Comparison of ENCODE assay signal across 2 cellular contexts in the genomic region with DNA sequence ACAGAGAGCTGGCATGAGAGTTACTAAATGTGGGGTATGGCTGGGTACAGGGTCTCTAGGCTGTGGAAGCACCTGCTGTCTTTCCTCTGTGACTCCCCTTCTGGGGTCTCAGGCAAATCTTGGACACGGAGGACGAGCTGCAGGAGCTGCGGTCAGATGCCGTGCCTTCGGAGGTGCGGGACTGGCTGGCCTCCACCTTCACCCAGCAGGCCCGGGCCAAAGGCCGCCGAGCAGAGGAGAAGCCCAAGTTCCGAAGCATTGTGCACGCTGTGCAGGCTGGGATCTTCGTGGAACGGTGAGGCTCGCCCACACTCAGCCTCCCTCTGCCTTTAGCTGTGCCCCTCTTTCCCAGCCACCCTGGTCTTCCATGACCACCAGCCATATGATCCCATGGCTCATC.
TF ChIP-seq lines count a peak whose summit lies in the region.

No MANE protein-coding gene starts in this region.

TF ChIP-seq in H1, 55 proteins besides CTCF, POLR2A, EP300 and RAD21:
- TF ChIP-seq, protein P1, sequence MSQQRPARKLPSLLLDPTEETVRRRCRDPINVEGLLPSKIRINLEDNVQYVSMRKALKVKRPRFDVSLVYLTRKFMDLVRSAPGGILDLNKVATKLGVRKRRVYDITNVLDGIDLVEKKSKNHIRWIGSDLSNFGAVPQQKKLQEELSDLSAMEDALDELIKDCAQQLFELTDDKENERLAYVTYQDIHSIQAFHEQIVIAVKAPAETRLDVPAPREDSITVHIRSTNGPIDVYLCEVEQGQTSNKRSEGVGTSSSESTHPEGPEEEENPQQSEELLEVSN (IDR thresholded peaks at IDR 0.05) = no peak
- no peak for TF ChIP-seq CHD2 (IDR thresholded peaks at IDR 0.05; ENCODE audit: low read length)
- TF ChIP-seq SAP30 (IDR thresholded peaks at IDR 0.05; ENCODE audit: insufficient read depth, insufficient replicate concordance, low read length) = no peak
- TF ChIP-seq RXRA (IDR thresholded peaks at IDR 0.05; ENCODE audit: insufficient read depth, low read depth, low read length) = no peak
- TF ChIP-seq FOSL1 (IDR thresholded peaks at IDR 0.05; ENCODE audit: insufficient read depth, low read depth, low read length) = no peak
- no peak for TF ChIP-seq PHF8 (conservative IDR thresholded peaks at IDR 0.05; ENCODE audit: low read depth, low read length)
- TF ChIP-seq RBBP5 (IDR thresholded peaks at IDR 0.05; ENCODE audit: borderline replicate concordance, low read depth, low read length) = no peak
- no peak for TF ChIP-seq CBX5 (IDR thresholded peaks at IDR 0.05; ENCODE audit: low read depth, low read length)
- TF ChIP-seq, protein P2, sequence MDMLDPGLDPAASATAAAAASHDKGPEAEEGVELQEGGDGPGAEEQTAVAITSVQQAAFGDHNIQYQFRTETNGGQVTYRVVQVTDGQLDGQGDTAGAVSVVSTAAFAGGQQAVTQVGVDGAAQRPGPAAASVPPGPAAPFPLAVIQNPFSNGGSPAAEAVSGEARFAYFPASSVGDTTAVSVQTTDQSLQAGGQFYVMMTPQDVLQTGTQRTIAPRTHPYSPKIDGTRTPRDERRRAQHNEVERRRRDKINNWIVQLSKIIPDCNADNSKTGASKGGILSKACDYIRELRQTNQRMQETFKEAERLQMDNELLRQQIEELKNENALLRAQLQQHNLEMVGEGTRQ (IDR thresholded peaks at IDR 0.05; ENCODE audit: low read length) = no peak
- no peak for TF ChIP-seq SIX5 (IDR thresholded peaks at IDR 0.05; ENCODE audit: low read depth, low read length)
- TF ChIP-seq POLR2AphosphoS5 (IDR thresholded peaks at IDR 0.05; ENCODE audit: low read depth, low read length) = no peak
- TF ChIP-seq TAF7 (optimal IDR thresholded peaks at IDR 0.05; ENCODE audit: borderline replicate concordance, low read depth, low read length) = no peak
- TF ChIP-seq TAF1 (IDR thresholded peaks at IDR 0.05; ENCODE audit: low read depth, low read length) = no peak
- no peak for TF ChIP-seq JUND (IDR thresholded peaks at IDR 0.05; ENCODE audit: low read length)
- TF ChIP-seq RNF2 (IDR thresholded peaks at IDR 0.05; ENCODE audit: borderline replicate concordance, low read depth, low read length, missing control alignments, poor library complexity, severe bottlenecking) = no peak
- no peak for TF ChIP-seq NANOG (IDR thresholded peaks at IDR 0.05; ENCODE audit: insufficient read depth, low read depth, low read length, poor library complexity, severe bottlenecking)
- TF ChIP-seq EZH2 (IDR thresholded peaks at IDR 0.05; ENCODE audit: low read depth, low read length, severe bottlenecking) = no peak

TF ChIP-seq in HEK293T, 16 proteins besides CTCF, POLR2A, EP300 and RAD21:
- no peak for TF ChIP-seq TARDBP (IDR thresholded peaks at IDR 0.05)
- no peak for TF ChIP-seq SUZ12 (IDR thresholded peaks at IDR 0.05)
- no peak for TF ChIP-seq HDGF (IDR thresholded peaks at IDR 0.05; ENCODE audit: borderline replicate concordance)
- TF ChIP-seq ZNF384 (IDR thresholded peaks at IDR 0.05) = no peak
- TF ChIP-seq FOXA1 (IDR thresholded peaks at IDR 0.05) = no peak
- TF ChIP-seq BHLHE40 (IDR thresholded peaks at IDR 0.05; ENCODE audit: borderline replicate concordance) = no peak
- no peak for TF ChIP-seq SP1 (IDR thresholded peaks at IDR 0.05)
- no peak for TF ChIP-seq FOXK2 (IDR thresholded peaks at IDR 0.05)
